Comparison of ENCODE assay signal across 24 cellular contexts in the genomic region with DNA sequence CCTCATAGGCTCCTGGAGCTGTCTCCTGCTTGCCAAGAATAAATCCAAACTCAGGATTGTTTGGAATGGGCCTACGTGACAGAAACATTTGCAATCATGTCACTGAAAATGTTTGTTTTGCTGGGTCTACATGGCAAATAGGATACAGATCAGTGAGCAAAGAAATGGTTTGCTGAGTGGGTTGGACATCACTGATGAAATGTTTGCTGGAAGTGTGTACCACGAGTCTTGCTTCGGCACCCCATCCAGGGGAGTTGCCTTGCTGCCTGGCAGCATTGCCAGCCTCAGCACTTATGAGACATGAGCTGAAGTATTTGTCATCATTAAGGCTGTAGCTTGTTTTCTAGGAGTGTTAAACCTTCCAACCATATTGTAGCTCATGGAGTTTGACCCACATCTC.
DNase-seq lines count a peak whose midpoint lies in the region; ATAC-seq and TF ChIP-seq lines count a peak whose summit lies in the region.
"Had no signal": no experiment of that assay in that cellular context is flagged by ENCODE, and none has a peak within 500 bp of the region (broad histone marks: within the 10 kb centered on the region; RNA-seq: fewer than 3 reads in every experiment).

No MANE protein-coding gene starts in this region.

- no peaks in the 10 kb centered on the region for H4K20me1 ChIP-seq in mammary epithelial cell (ENCODE audit: insufficient read depth, low read length)
- H4K20me1 ChIP-seq: BLaER1 treated with 17β-estradiol and CSF1 and Interleukin-3, amounts not matched to agents 10 nM and 100 nM had no signal

- H3K27me3 ChIP-seq in mammary epithelial cell (ENCODE audit: insufficient read depth, low read length) (no peaks in the 10 kb centered on the region), A673 (replicated peaks; ENCODE audit: insufficient read depth, low read depth, low read length, poor library complexity) (no peaks in the 10 kb centered on the region)
- H3K27me3 ChIP-seq: BLaER1 treated with 17β-estradiol and CSF1 and Interleukin-3, amounts not matched to agents 10 nM and 100 nM had no signal

- H3K4me3 Mint-ChIP-seq in MCF 10A (ENCODE audit: unreplicated experiment), result no peak overlapping the region
- H3K4me3 Mint-ChIP-seq: CD4-positive, alpha-beta T cell; GM23338; H9 had no signal

- no peak for DNase-seq in mammary epithelial cell
- no peak for DNase-seq in MCF 10A (ENCODE audit: unreplicated experiment)
- peak; percentile 41 for DNase-seq in kidney glomerular epithelial cell (lab: John Stamatoyannopoulos, UW)
- no peak for DNase-seq in middle frontal gyrus (ENCODE audit: extremely low spot score, low spot score)
- no peak for DNase-seq in NCI-H2227 (lab: John Stamatoyannopoulos, UW; ENCODE audit: unreplicated experiment)
- no peak for DNase-seq in A673 (ENCODE audit: low spot score)
- DNase-seq: ACHN; CD4-positive, alpha-beta T cell; DMS53; H9; NCI-H1092; NCI-H1436; NCI-H1930; NCI-H2107; NCI-H446; NCI-H774; SK-N-SH had no signal

- H3K36me3 ChIP-seq in mammary epithelial cell (ENCODE audit: insufficient read depth, low read length), result no peaks in the 10 kb centered on the region
- no peaks in the 10 kb centered on the region for H3K36me3 ChIP-seq in A673 (ENCODE audit: insufficient read depth, low read length, poor library complexity, severe bottlenecking)

- no peaks in the 10 kb centered on the region for H3K79me2 ChIP-seq in mammary epithelial cell (ENCODE audit: insufficient read depth, low read length)

- POLR2A ChIA-PET in MCF 10A (lab: Yijun Ruan, JAX), result interaction anchor here (0.6 to 0.7 kb wide), 2 partner anchors 30 to 162 kb away, joined by 3 read pairs; no protein-coding TSS in a partner anchor
- POLR2A ChIA-PET in A673 (lab: Charles Lee; ENCODE audit: low non-redundant PET), result interaction anchor here (0.6 kb wide), 1 partner anchor 16 kb away, joined by 4 read pairs; no protein-coding TSS in a partner anchor

- intact Hi-C loops in mammary epithelial cell (cut with micrococcal nuclease), result no loop called here
- intact Hi-C loops in MCF 10A (cut with micrococcal nuclease), result no loop called here
- intact Hi-C loops in A673 (cut with micrococcal nuclease; ENCODE audit: unreplicated experiment), result no loop called here

- no peaks in the 10 kb centered on the region for H3K27me3 Mint-ChIP-seq in MCF 10A (ENCODE audit: insufficient read depth, unreplicated experiment)
- H3K27me3 Mint-ChIP-seq: CD4-positive, alpha-beta T cell; IgD-negative memory B cell had no signal

- CTCF ChIA-PET in mammary epithelial cell (lab: Charles Lee; ENCODE audit: low non-redundant PET) (no interaction called here), MCF 10A (lab: Yijun Ruan, JAX) (no interaction called here), A673 (lab: Charles Lee) (no interaction called here)

- H3K27ac Mint-ChIP-seq in MCF 10A (ENCODE audit: low read depth, unreplicated experiment), result no peak overlapping the region
- H3K27ac Mint-ChIP-seq: CD4-positive, alpha-beta T cell; GM23338; H9 had no signal

- no peak overlapping the region for H3K9ac ChIP-seq in mammary epithelial cell (ENCODE audit: insufficient read depth, low read length)
- H3K9ac ChIP-seq: BLaER1 treated with 17β-estradiol and CSF1 and Interleukin-3, amounts not matched to agents 10 nM and 100 nM; KMS-11; SK-N-SH had no signal

- no peak for ATAC-seq in HG03280 (IDR thresholded peaks at IDR 0.05; ENCODE audit: unreplicated experiment)
- ATAC-seq: GM23338 had no signal

- 31% methylated on average over 3 of the region's 3 CpGs for WGBS in mammary epithelial cell (ENCODE audit: low coverage, missing lambda C conversion rate)

- H3K4me1 ChIP-seq in mammary epithelial cell (ENCODE audit: insufficient read depth, low read length) (peaks cover 24% of the 10 kb centered on the region), A673 (ENCODE audit: insufficient read depth, low read length, poor library complexity, severe bottlenecking) (no peaks in the 10 kb centered on the region)

- dilution Hi-C loops in mammary epithelial cell (cut with HindIII; ENCODE audit: low sequenced_read_pairs), result no loop called here

- in situ Hi-C loops in mammary epithelial cell (cut with MboI; ENCODE audit: low sequenced_read_pairs in 2 of 2), result no loop called here

- H3K9me3 ChIP-seq in mammary epithelial cell (replicated peaks; ENCODE audit: insufficient read depth, low read length) (peaks cover 3% of the 10 kb centered on the region), A673 (ENCODE audit: low read depth, low read length, poor library complexity, severe bottlenecking) (no peaks in the 10 kb centered on the region)
- H3K9me3 ChIP-seq: SK-N-SH had no signal

- no peaks in the 10 kb centered on the region for H3K4me1 Mint-ChIP-seq in MCF 10A (ENCODE audit: insufficient read depth, unreplicated experiment)

- no peak overlapping the region for H3K4me2 ChIP-seq in mammary epithelial cell (ENCODE audit: insufficient read depth, low read depth, low read length)
- H3K4me2 ChIP-seq: GM23338, KMS-11, SK-N-SH had no signal

- H3K9me3 Mint-ChIP-seq in MCF 10A (ENCODE audit: unreplicated experiment), result no peaks in the 10 kb centered on the region

- TF ChIP-seq CTCF in mammary epithelial cell (conservative IDR thresholded peaks at IDR 0.05 in 1 of 2, IDR thresholded peaks at IDR 0.05 in 1 of 2; ENCODE audit: extremely low read depth in 1 of 2, insufficient read depth in 1 of 2, low read depth in 1 of 2, low read length in 2 of 2) (no peak), MCF 10A (IDR thresholded peaks at IDR 0.05; ENCODE audit: unreplicated experiment) (no peak), VCaP (conservative IDR thresholded peaks at IDR 0.05) (no peak), A673 (conservative IDR thresholded peaks at IDR 0.05; ENCODE audit: low read depth, low read length) (no peak)

- no TSS peak for BruUV-seq in mammary epithelial cell (replicated peaks; lab: Mats Ljungman, UMichigan)
- no TSS peak for BruUV-seq in MCF 10A (replicated peaks; lab: Mats Ljungman, UMichigan)
- BruUV-seq in A673 (replicated peaks; lab: Mats Ljungman, UMichigan), result no TSS peak

- H3K4me3 ChIP-seq in mammary epithelial cell (replicated peaks in 1 of 3; ENCODE audit: insufficient read depth in 1 of 3, low read depth in 2 of 3, low read length in 3 of 3) (no peak overlapping the region), A673 (ENCODE audit: low read depth, low read length, poor library complexity, severe bottlenecking) (no peak overlapping the region)
- H3K4me3 ChIP-seq: BLaER1 treated with 17β-estradiol and CSF1 and Interleukin-3, amounts not matched to agents 10 nM and 100 nM; GM23338 had no signal

- H2AFZ ChIP-seq in mammary epithelial cell (ENCODE audit: low read depth, low read length), result peak overlapping the region; percentile 14
- H2AFZ ChIP-seq: GM23338 had no signal

- H3K36me3 Mint-ChIP-seq in MCF 10A (ENCODE audit: insufficient read depth, unreplicated experiment), result no peaks in the 10 kb centered on the region
- H3K36me3 Mint-ChIP-seq: IgD-negative memory B cell had no signal

- H3K27ac ChIP-seq in mammary epithelial cell (ENCODE audit: insufficient read depth, low read depth, low read length), result no peak overlapping the region
- peak overlapping the region; percentile 28; the same call in 1 of the 2 replicates for H3K27ac ChIP-seq in VCaP
- H3K27ac ChIP-seq in A673 (ENCODE audit: low read depth, low read length, poor library complexity, severe bottlenecking), result no peak overlapping the region
- H3K27ac ChIP-seq: 22Rv1; BLaER1 treated with 17β-estradiol and CSF1 and Interleukin-3, amounts not matched to agents 10 nM and 100 nM; KMS-11 had no signal
